8 cellular contexts compared by ENCODE assay signal in the genomic region with DNA sequence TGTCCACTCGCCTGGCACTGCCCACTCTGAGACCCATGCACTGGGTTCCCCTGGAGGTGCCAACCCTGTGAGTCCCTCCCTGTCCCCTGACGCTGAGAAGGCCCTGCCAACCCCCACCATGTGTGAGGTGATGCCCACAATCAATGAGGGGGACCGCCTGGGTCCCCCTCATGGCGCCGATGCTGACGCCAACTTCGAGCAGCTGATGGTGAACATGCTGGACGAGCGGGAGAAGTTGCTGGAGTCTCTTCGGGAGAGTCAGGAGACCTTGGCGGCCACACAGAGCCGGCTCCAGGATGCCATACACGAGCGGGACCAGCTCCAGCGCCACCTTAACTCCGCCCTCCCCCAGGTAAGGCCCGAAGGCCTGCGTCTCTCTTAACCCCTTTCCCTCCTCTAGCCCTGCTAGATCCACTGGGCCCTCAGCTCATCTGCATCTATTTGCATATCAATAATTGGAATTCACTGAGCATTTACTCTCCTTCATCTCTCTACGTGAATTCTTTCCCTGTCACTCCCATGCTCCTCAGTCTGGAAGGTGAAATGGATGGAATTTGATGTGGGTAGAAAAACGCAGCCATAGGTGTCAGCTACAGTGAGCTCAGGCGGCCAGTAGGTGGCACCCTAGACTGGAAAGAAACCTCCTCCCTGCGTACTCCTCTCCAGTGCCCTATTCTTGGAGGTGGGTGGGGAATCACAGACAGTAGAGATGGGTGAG. TPM values are rescaled to one million over a fixed set of nuclear protein-coding genes. Genes with fewer than 3 reads are reported as not detected.
DNase-seq lines count a peak whose midpoint lies in the region; ATAC-seq, FAIRE-seq and TF ChIP-seq lines count a peak whose summit lies in the region.

No MANE protein-coding gene starts in this region.

- H3K4me3 ChIP-seq in LNCaP clone FGC (ENCODE audit: low read depth, low read length) (no peak overlapping the region), pancreas (no peak overlapping the region), transverse colon (no peak overlapping the region)

- WGBS in pancreas, 2 donors, result 36 to 40% methylated on average over 20 to 22 of the region's 22 CpGs
- WGBS in transverse colon (ENCODE audit: low coverage in 1 of 2), 2 donors, result 17 to 47% methylated on average over 6 to 22 of the region's 22 CpGs

- TF ChIP-seq EP300 in transverse colon (IDR thresholded peaks at IDR 0.05; ENCODE audit: low read depth), result no peak

- no peaks in the 10 kb centered on the region for H3K36me3 ChIP-seq in pancreas
- H3K36me3 ChIP-seq in transverse colon, result no peaks in the 10 kb centered on the region

- TF ChIP-seq CTCF in LNCaP clone FGC (IDR thresholded peaks at IDR 0.05; ENCODE audit: control insufficient read depth, extremely low read depth, insufficient read depth) (peak; percentile 96), pancreas (IDR thresholded peaks at IDR 0.05) (peak; percentile 79 to 93 (median 84)), transverse colon (IDR thresholded peaks at IDR 0.05) (peak; percentile 86 to 91 (median 88))

- ATAC-seq in pancreas (peak; percentile 91 to 96 (median 93)), HG03378 (IDR thresholded peaks at IDR 0.05; ENCODE audit: unreplicated experiment) (no peak)

- H3K4me1 ChIP-seq in pancreas, result no peaks in the 10 kb centered on the region
- H3K4me1 ChIP-seq in transverse colon, result peaks cover 0 to 9% (median 1%) of the 10 kb centered on the region in 4 donors

- in situ Hi-C loops in transverse colon (cut with MboI; ENCODE audit: low pct_ligation_motif_present in 1 of 4, low pct_unique_long_range_greater_than_20kb in 1 of 4, low sequenced_read_pairs in 3 of 4), result loop anchor here in 3 of 4 donors (10.0 kb wide), 2 partner anchors 176 to 186 kb away; partner anchors contain the start of gene CHIT1 (in 1 of the 3)

- no peaks in the 10 kb centered on the region for H3K9me3 ChIP-seq in pancreas
- no peaks in the 10 kb centered on the region for H3K9me3 ChIP-seq in transverse colon

- H3K27me3 ChIP-seq in pancreas, result no peaks in the 10 kb centered on the region
- no peaks in the 10 kb centered on the region for H3K27me3 ChIP-seq in transverse colon

- H3K27ac ChIP-seq in pancreas (no peak overlapping the region), transverse colon (peak overlapping the region in 3 of 4 donors; percentile 26 to 52 (median 43))

- no peak for FAIRE-seq in pancreas (lab: Jason Lieb, UNC)

- intact Hi-C loops in pancreas (cut with DNase I), result loop anchor here in 1 of 3 donors (5.0 kb wide), 1 partner anchor 178 kb away; no protein-coding TSS in a partner anchor
- intact Hi-C loops in transverse colon (cut with DNase I; ENCODE audit: low total_unique reads), result loop anchor here (2.0 kb wide), 1 partner anchor 176 kb away; no protein-coding TSS in a partner anchor

- no peak for TF ChIP-seq POLR2A in transverse colon (IDR thresholded peaks at IDR 0.05)

- DNase-seq in GM04504 (ENCODE audit: low read depth), result peak; percentile 51
- DNase-seq in LNCaP clone FGC (ENCODE audit: low read depth), result peak; percentile 6
- DNase-seq in SHP77 treated with DMSO at 0.1 percent for 48 hours (lab: John Stamatoyannopoulos, UW), result peak; percentile 30
- DNase-seq in activated effector memory CD4-positive, alpha-beta T cell treated with anti-CD3 and anti-CD28 coated beads, Interleukin-2, amount 50 U/mL, for 16 hours, result peak; percentile 86
- DNase-seq in globus pallidus (ENCODE audit: low spot score), result peak; percentile 75
- peak in 5 of 6 donors; percentile 52 to 83 (median 73) for DNase-seq in pancreas
- peak; percentile 74 for DNase-seq in transverse colon

RNA-seq across cellular contexts. Expression of gene PPFIA4, which starts 12.8 kb away (rescaled TPM):
- total RNA-seq in pancreas (under 1 TPM; 0.09 to 0.53 (median 0.34) TPM), transverse colon (1 to 10 TPM in 1 of 4 donors, under 1 TPM in 2, not detected in 1; 0.41 to 1.1 (median 0.48) TPM)
- under 1 TPM; 0.30 to 0.82 TPM for polyA plus RNA-seq in pancreas

RNA-seq across cellular contexts. Expression of gene TMEM183A, which starts 31.9 kb away (rescaled TPM):
- total RNA-seq in pancreas (10 to 100 TPM; 24.3 to 38.7 (median 30.6) TPM), transverse colon (100 to 1,000 TPM; 104 to 253 (median 111) TPM)
- 10 to 100 TPM; 16.6 to 33.1 TPM for polyA plus RNA-seq in pancreas

RNA-seq across cellular contexts. Expression of gene MYOG, which starts 46.8 kb away (rescaled TPM):
- not detected for total RNA-seq in pancreas
- polyA plus RNA-seq in pancreas, result under 1 TPM in 1 of 2 donors, not detected in 1; 0.07 TPM
- not detected for total RNA-seq in transverse colon

Comparison
In these comparisons a context has a peak if more than half of its experiments do, and no peak if none do; other contexts are left out.
1. DNase-seq: peak in every context shown above with its lines; median percentile 86 in activated effector memory CD4-positive, alpha-beta T cell treated with anti-CD3 and anti-CD28 coated beads, Interleukin-2, amount 50 U/mL, for 16 hours; 75 in globus pallidus; 74 in transverse colon; 73 in pancreas; 51 in GM04504; 30 in SHP77 treated with DMSO at 0.1 percent for 48 hours; 6 in LNCaP clone FGC.
2. H3K27ac ChIP-seq: peak in transverse colon (3 of 4); none in pancreas (0 of 4).
3. Peak in every context shown above with its lines, with median percentiles within 50 percentile points of each other: CTCF ChIP-seq.